In the genomic region with DNA sequence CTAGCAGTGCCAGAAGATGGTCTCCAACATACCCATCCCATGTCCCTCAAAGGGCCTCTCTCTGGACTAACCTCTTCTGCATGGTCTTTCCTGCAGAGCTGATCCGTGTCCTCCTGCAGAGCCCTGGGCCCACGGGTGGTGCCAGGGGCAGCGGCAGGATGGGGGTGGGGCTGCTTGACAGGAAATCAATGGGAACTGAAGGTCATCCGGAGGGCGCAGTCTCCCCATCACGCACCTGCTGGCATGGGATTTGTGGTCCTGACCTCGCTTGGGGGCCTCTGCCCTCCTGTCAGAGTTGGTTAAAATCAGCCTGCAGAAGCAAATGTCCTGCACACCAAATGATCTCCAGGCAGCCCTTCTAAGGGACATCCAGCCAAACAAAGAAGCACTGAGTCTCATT, we compare ENCODE assay signal across 15 cellular contexts.
"Had no signal": no experiment of that assay in that cellular context is flagged by ENCODE, and none has a peak within 500 bp of the region (broad histone marks: within the 10 kb centered on the region; RNA-seq: fewer than 3 reads in every experiment).

No MANE protein-coding gene starts in this region.

- H3K27me3 ChIP-seq: adrenal gland, cardiac muscle cell, pancreas, tibial nerve had no signal

- H3K4me1 ChIP-seq: pancreas, tibial nerve had no signal

- H3K9me3 ChIP-seq: adrenal gland, pancreas, tibial nerve had no signal

- FAIRE-seq: keratinocyte, pancreas had no signal

- H3K27ac ChIP-seq: adrenal gland, cardiac muscle cell, pancreas, tibial nerve had no signal

- DNase-seq: activated B cell treated with CpG ODN at 0.5 μM for 24 hours; activated CD4-positive, alpha-beta T cell treated with anti-CD3 and anti-CD28 coated beads for 4 hours; activated CD8-positive, alpha-beta T cell treated with anti-CD3 and anti-CD28 coated beads for 36 hours; activated gamma-delta T cell; activated T-cell treated with anti-CD3 and anti-CD28 coated beads, Interleukin-2, amount 50 U/mL, for 72 hours; endodermal cell; foreskin melanocyte; pancreas; T-helper 1 cell; T-helper 9 cell had no signal

- H3K4me3 ChIP-seq: adrenal gland, cardiac muscle cell, pancreas, tibial nerve had no signal

- ATAC-seq: activated CD8-positive, alpha-beta T cell treated with anti-CD3 and anti-CD28 coated beads for 36 hours; activated naive CD4-positive, alpha-beta T cell treated with anti-CD3 and anti-CD28 coated beads, Interleukin-2, amount 50 U/mL, for 72 hours; activated T-cell treated with anti-CD3 and anti-CD28 coated beads, Interleukin-2, amount 50 U/mL, for 72 hours; pancreas had no signal

- H3K36me3 ChIP-seq: adrenal gland, cardiac muscle cell, pancreas, tibial nerve had no signal
